In genomic region chr7:101321491-101322401, GRCh38 we compare ENCODE assay signal across 1 cellular context.
A peak's percentile ranks its signal among the peaks of the same experiment; 100 is the strongest.
TF ChIP-seq lines count a peak whose summit lies in the region.

Gene IFT22 (minus strand): TSS chr7:101321812. CDS start chr7:101321709, 103 bp downstream.

TF ChIP-seq in HepG2, 621 proteins besides CTCF, POLR2A, EP300 and RAD21 (continued from another document and continues in another):
- TF ChIP-seq ZNF574 (CRISPR knock-in tag; IDR thresholded peaks at IDR 0.05) (peak; percentile 80), ZMYM3 (CRISPR knock-in tag; IDR thresholded peaks at IDR 0.05) (no peak), ZNF776 (CRISPR knock-in tag; IDR thresholded peaks at IDR 0.05) (no peak; the same call in 1 of the 2 replicates), PHF8 (CRISPR knock-in tag; IDR thresholded peaks at IDR 0.05) (peak; percentile 84), MTA1 (CRISPR knock-in tag; IDR thresholded peaks at IDR 0.05; ENCODE audit: borderline replicate concordance) (no peak), GATAD2A (CRISPR knock-in tag; IDR thresholded peaks at IDR 0.05) (0 out of 2 replicates have a peak, but pooled peaks have one; percentile 4), RXRA (CRISPR knock-in tag; IDR thresholded peaks at IDR 0.05) (peak; percentile 80; the same call in 1 of the 2 replicates), ZNF407 (CRISPR knock-in tag; IDR thresholded peaks at IDR 0.05; ENCODE audit: not compliant biosample characterization) (peak; percentile 55), TCF7L2 (IDR thresholded peaks at IDR 0.05; ENCODE audit: low read depth, low read length) (no peak), REST (IDR thresholded peaks at IDR 0.05; ENCODE audit: borderline replicate concordance in 1 of 2, low read depth in 1 of 2, low read length in 2 of 2) (peak in 1 of 2 experiments; percentile 12; a peak in 1 of 4 replicates), HDAC1 (CRISPR knock-in tag; IDR thresholded peaks at IDR 0.05) (peak; percentile 84), GMEB1 (CRISPR knock-in tag; IDR thresholded peaks at IDR 0.05; ENCODE audit: borderline replicate concordance) (peak; percentile 63; the same call in 1 of the 2 replicates), HMGXB4 (CRISPR knock-in tag; IDR thresholded peaks at IDR 0.05; ENCODE audit: borderline replicate concordance in 1 of 2, low read depth in 1 of 2) (peak; percentile 62 to 80), RFX1 (IDR thresholded peaks at IDR 0.05) (peak; percentile 77), THAP9 (CRISPR knock-in tag; IDR thresholded peaks at IDR 0.05; ENCODE audit: borderline replicate concordance) (peak; percentile 54), ZNF749 (CRISPR knock-in tag; IDR thresholded peaks at IDR 0.05; ENCODE audit: borderline replicate concordance) (0 out of 2 replicates have a peak, but pooled peaks have one; percentile 63), LBX2 (CRISPR knock-in tag; IDR thresholded peaks at IDR 0.05; ENCODE audit: borderline replicate concordance) (no peak), NFE2 (CRISPR knock-in tag; IDR thresholded peaks at IDR 0.05) (no peak), ZNF17 (CRISPR knock-in tag; IDR thresholded peaks at IDR 0.05) (no peak), ZNF563 (CRISPR knock-in tag; IDR thresholded peaks at IDR 0.05) (peak; percentile 64), RFX3 (CRISPR knock-in tag; IDR thresholded peaks at IDR 0.05) (peak; percentile 90), ZNF350 (CRISPR knock-in tag; IDR thresholded peaks at IDR 0.05; ENCODE audit: borderline replicate concordance, low read depth) (peak; percentile 90; the same call in 1 of the 2 replicates), NR2F6 (IDR thresholded peaks at IDR 0.05) (no peak), NR2F6 (CRISPR knock-in tag; IDR thresholded peaks at IDR 0.05) (0 out of 2 replicates have a peak, but pooled peaks have one; percentile 2), SYNCRIP (IDR thresholded peaks at IDR 0.05; ENCODE audit: insufficient read depth, low read depth, low read length) (no peak)
